ENCODE assay signal across 8 cellular contexts in the genomic region with DNA sequence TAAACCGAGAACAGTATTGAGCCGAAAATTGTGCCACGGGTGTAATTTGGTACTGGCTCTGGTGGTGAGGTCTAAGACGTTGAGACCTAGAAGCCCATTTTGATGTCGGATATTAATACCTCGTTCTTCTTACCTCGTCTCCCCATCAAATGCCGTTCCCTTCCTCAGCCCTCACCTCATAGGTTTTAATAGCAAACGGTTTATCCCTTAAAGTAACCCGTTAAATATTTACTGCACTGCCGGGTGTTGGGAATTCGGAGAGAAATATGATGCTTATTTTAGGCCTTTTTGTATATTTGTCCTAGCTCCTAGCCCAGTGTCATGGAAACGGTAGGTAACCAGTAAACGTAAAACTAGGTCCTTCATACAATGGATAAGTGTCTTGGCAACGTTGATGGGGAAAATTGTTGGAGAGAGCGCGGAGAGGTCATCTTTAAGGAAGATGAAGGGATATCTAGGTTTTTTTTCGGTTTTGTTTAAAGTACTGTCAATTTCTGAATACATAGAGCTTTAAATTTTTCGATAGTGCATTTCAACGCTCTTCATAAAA. TPM values are rescaled to one million over a fixed set of nuclear protein-coding genes. Genes with fewer than 3 reads are reported as not detected.
DNase-seq lines count a peak whose midpoint lies in the region; ATAC-seq, FAIRE-seq and TF ChIP-seq lines count a peak whose summit lies in the region.

No MANE protein-coding gene starts in this region.

- H2AK5ac ChIP-seq in H9 (ENCODE audit: insufficient read length, low read length), result no peak overlapping the region

- no peak overlapping the region for H2BK120ac ChIP-seq in H9 (ENCODE audit: low read depth, low read length, poor library complexity, severe bottlenecking)

- H4K20me1 ChIP-seq in H9 (ENCODE audit: control insufficient read depth, insufficient read depth, insufficient read length), result no peaks in the 10 kb centered on the region

- no peaks in the 10 kb centered on the region for H3K27me3 ChIP-seq in H9 (ENCODE audit: insufficient read depth, low read length)
- H3K27me3 ChIP-seq in heart left ventricle, result no peaks in the 10 kb centered on the region
- H3K27me3 ChIP-seq in small intestine (ENCODE audit: control insufficient read depth in 2 of 2, insufficient read depth in 2 of 2, low read length in 2 of 2), result no peaks in the 10 kb centered on the region

- no peak overlapping the region for H2AFZ ChIP-seq in H9 (ENCODE audit: low read length)

- no peak overlapping the region for H4K91ac ChIP-seq in H9 (ENCODE audit: insufficient read length, low read depth, low read length)

- no peaks in the 10 kb centered on the region for H3K79me1 ChIP-seq in H9 (ENCODE audit: insufficient read depth, low read depth, low read length, poor library complexity, severe bottlenecking)

- H3K9me3 Mint-ChIP-seq in H9, result peaks cover 2 to 4% of the 10 kb centered on the region in 2 experiments; a peak in 3 of 5 replicates

- peak overlapping the region; percentile 96 for H3K9ac ChIP-seq in H9 (ENCODE audit: extremely low read depth, insufficient read length, low read length)

- H3K4me3 ChIP-seq in heart left ventricle, result peak overlapping the region; percentile 36 to 94 (median 80)
- peak overlapping the region; percentile 63 to 74 for H3K4me3 ChIP-seq in small intestine (ENCODE audit: low read depth in 1 of 2, low read length in 2 of 2)

- no CpG with 5 or more reads among the region's 20 CpGs for WGBS in H9 (ENCODE audit: extremely low coverage, insufficient read length, low lambda C conversion rate)
- 7 to 10% (median 8%) methylated on average over 20 of the region's 20 CpGs for WGBS in heart left ventricle, 4 donors
- 3 to 7% (median 5%) methylated on average over 20 of the region's 20 CpGs for WGBS in small intestine, 3 donors

- H3K4ac ChIP-seq in H9 (ENCODE audit: low read depth, low read length), result no peak overlapping the region

- no peak overlapping the region for H2BK20ac ChIP-seq in H9 (ENCODE audit: low read depth, low read length, poor library complexity, severe bottlenecking)

- peaks cover 26% of the 10 kb centered on the region for H3K79me2 ChIP-seq in H9 (ENCODE audit: insufficient read depth, low read length)

- H3K56ac ChIP-seq in H9 (ENCODE audit: insufficient read length, low read depth, low read length), result no peak overlapping the region

- H3K23ac ChIP-seq in H9 (ENCODE audit: insufficient read length, low read depth, low read length), result no peak overlapping the region

- H2BK12ac ChIP-seq in H9 (ENCODE audit: insufficient read length, low read depth, low read length), result no peak overlapping the region

- no peak for ATAC-seq in heart left ventricle
- no peak for ATAC-seq in HG03520 (IDR thresholded peaks at IDR 0.05; ENCODE audit: unreplicated experiment)
- ATAC-seq in GM19397 (IDR thresholded peaks at IDR 0.05; ENCODE audit: unreplicated experiment), result no peak

- no peak for FAIRE-seq in small intestine (lab: Jason Lieb, UNC)

- H3K9me3 ChIP-seq in H9 (ENCODE audit: control insufficient read depth, low read depth, low read length), result no peaks in the 10 kb centered on the region
- no peaks in the 10 kb centered on the region for H3K9me3 ChIP-seq in heart left ventricle
- H3K9me3 ChIP-seq in small intestine (ENCODE audit: control insufficient read depth, low read depth), result no peaks in the 10 kb centered on the region

- TF ChIP-seq CTCF in H9 (conservative IDR thresholded peaks at IDR 0.05) (no peak), heart left ventricle (IDR thresholded peaks at IDR 0.05) (no peak)

- H3K4me1 ChIP-seq in H9 (ENCODE audit: insufficient read depth, low read length) (no peaks in the 10 kb centered on the region; the same call in 1 of the 2 replicates), heart left ventricle (peaks cover 4 to 56% (median 45%) of the 10 kb centered on the region in 12 donors), small intestine (ENCODE audit: control insufficient read depth in 2 of 2, insufficient read depth in 1 of 2, low read depth in 1 of 2, low read length in 1 of 2) (peaks cover 0 to 10% of the 10 kb centered on the region in 2 donors)

- H3K18ac ChIP-seq in H9 (ENCODE audit: insufficient read length, low read depth, low read length), result no peak overlapping the region

- H3K4me1 Mint-ChIP-seq in H9, result peaks cover 19 to 20% of the 10 kb centered on the region in 2 experiments

- no peak overlapping the region for H2BK5ac ChIP-seq in H9 (ENCODE audit: insufficient read length, low read length)

- H3K27ac ChIP-seq in H9 (ENCODE audit: insufficient read length, low read depth, low read length) (no peak overlapping the region), heart left ventricle (peak overlapping the region; percentile 83 to 98 (median 90)), small intestine (ENCODE audit: low read depth in 1 of 2, low read length in 1 of 2) (peak overlapping the region; percentile 36 to 99)

- peaks cover 13 to 18% (median 17%) of the 10 kb centered on the region in 3 experiments; a peak in 6 of 7 replicates for H3K36me3 Mint-ChIP-seq in H9 (ENCODE audit: insufficient read depth in 1 of 3, low read depth in 3 of 3)

- no peak overlapping the region for H4K8ac ChIP-seq in H9 (replicated peaks; ENCODE audit: insufficient read length, low read depth, low read length)

- H3K23me2 ChIP-seq in H9 (ENCODE audit: insufficient read length, low read depth, low read length, poor library complexity, severe bottlenecking), result peaks cover 5% of the 10 kb centered on the region

- TF ChIP-seq POLR2A in heart left ventricle (IDR thresholded peaks at IDR 0.05), result no peak

- H3K27me3 Mint-ChIP-seq in H9 (ENCODE audit: low read depth), result no peaks in the 10 kb centered on the region

- no peak overlapping the region for H4K5ac ChIP-seq in H9 (ENCODE audit: insufficient read length, low read depth, low read length)

- no peak overlapping the region for H3K27ac Mint-ChIP-seq in H9

- H3K36me3 ChIP-seq in heart left ventricle (peaks cover 0 to 29% (median 12%) of the 10 kb centered on the region in 9 donors), small intestine (ENCODE audit: control insufficient read depth in 2 of 2, insufficient read depth in 2 of 2, low read length in 2 of 2) (no peaks in the 10 kb centered on the region)

- peak overlapping the region; percentile 85 for H3K4me2 ChIP-seq in H9 (ENCODE audit: insufficient read depth, insufficient read length, low read length)

- H3K14ac ChIP-seq in H9 (ENCODE audit: insufficient read depth, low read length), result no peak overlapping the region

- intact Hi-C loops in heart left ventricle (cut with DNase I), result loop anchor here in 1 of 10 donors (5.0 kb wide), 1 partner anchor 1087 kb away; no protein-coding TSS in a partner anchor

- H3T11ph ChIP-seq in H9 (ENCODE audit: low read length), result no peak overlapping the region

- H3K4me3 Mint-ChIP-seq in H9, result no peak overlapping the region

- no peak overlapping the region for H2BK15ac ChIP-seq in H9 (ENCODE audit: low read depth, low read length)

- DNase-seq in H9 (no peak), heart left ventricle (no peak), small intestine (no peak), NCI-H446 treated with DMSO at 0.1 percent for 48 hours (lab: John Stamatoyannopoulos, UW) (no peak)
- no peak for DNase-seq in activated CD4-positive, alpha-beta T cell treated with anti-CD3 and anti-CD28 coated beads, Interleukin-2, amount 50 U/mL, for 4 hours

TF ChIP-seq in PFSK-1, 5 proteins besides CTCF, POLR2A, EP300 and RAD21:
- TF ChIP-seq, protein P1, sequence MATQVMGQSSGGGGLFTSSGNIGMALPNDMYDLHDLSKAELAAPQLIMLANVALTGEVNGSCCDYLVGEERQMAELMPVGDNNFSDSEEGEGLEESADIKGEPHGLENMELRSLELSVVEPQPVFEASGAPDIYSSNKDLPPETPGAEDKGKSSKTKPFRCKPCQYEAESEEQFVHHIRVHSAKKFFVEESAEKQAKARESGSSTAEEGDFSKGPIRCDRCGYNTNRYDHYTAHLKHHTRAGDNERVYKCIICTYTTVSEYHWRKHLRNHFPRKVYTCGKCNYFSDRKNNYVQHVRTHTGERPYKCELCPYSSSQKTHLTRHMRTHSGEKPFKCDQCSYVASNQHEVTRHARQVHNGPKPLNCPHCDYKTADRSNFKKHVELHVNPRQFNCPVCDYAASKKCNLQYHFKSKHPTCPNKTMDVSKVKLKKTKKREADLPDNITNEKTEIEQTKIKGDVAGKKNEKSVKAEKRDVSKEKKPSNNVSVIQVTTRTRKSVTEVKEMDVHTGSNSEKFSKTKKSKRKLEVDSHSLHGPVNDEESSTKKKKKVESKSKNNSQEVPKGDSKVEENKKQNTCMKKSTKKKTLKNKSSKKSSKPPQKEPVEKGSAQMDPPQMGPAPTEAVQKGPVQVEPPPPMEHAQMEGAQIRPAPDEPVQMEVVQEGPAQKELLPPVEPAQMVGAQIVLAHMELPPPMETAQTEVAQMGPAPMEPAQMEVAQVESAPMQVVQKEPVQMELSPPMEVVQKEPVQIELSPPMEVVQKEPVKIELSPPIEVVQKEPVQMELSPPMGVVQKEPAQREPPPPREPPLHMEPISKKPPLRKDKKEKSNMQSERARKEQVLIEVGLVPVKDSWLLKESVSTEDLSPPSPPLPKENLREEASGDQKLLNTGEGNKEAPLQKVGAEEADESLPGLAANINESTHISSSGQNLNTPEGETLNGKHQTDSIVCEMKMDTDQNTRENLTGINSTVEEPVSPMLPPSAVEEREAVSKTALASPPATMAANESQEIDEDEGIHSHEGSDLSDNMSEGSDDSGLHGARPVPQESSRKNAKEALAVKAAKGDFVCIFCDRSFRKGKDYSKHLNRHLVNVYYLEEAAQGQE (IDR thresholded peaks at IDR 0.05; ENCODE audit: insufficient read depth in 1 of 2, low read depth in 2 of 2, low read length in 2 of 2), result no peak
- TF ChIP-seq POLR2AphosphoS5 (IDR thresholded peaks at IDR 0.05; ENCODE audit: low read depth, low read length), result 0 out of 2 replicates have a peak, but pooled peaks have one; percentile 46

RNA-seq across cellular contexts. Expression of gene C11orf58, which starts 1.0 kb away (rescaled TPM):
- total RNA-seq in H9 (2021) (165 and 169 TPM in 2 replicates), heart left ventricle (100 to 1,000 TPM in 8 of 9 donors, 10 to 100 TPM in 1; 88.2 to 130 (median 110) TPM)
- 287 TPM for polyA plus RNA-seq in PFSK-1 (2012; ENCODE audit: insufficient read length, low read depth)
- polyA plus RNA-seq in heart left ventricle (100 to 1,000 TPM in 1 of 2 donors, 10 to 100 TPM in 1; 78.3 to 147 TPM), small intestine (100 to 1,000 TPM in 1 of 3 donors, 10 to 100 TPM in 2; 50.8 to 109 (median 90.2) TPM)
